Comparison of ENCODE assay signal across 11 cellular contexts in the genomic region with DNA sequence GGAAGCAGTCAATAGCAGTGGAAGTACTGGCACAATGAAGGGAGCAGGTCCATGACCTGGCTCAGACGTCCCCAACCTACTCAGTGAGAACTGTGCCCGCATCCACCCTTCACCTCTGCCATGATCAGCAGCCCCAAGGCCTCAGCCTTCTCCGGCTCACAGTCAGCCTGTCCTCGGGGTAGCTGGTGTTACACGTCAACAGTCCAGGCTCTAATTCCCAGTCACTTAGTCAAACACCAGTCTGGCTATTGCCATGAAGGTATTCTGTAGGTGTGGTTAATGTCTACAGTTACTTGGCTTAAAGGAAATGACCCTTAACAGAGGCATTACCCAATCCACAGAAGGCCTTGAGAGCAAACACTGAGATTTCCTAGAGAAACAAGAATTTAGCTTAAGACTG. TPM values are rescaled to one million over a fixed set of nuclear protein-coding genes. Genes with fewer than 3 reads are reported as not detected.
DNase-seq lines count a peak whose midpoint lies in the region; ATAC-seq and TF ChIP-seq lines count a peak whose summit lies in the region.
"Had no signal": no experiment of that assay in that cellular context is flagged by ENCODE, and none has a peak within 500 bp of the region (broad histone marks: within the 10 kb centered on the region; RNA-seq: fewer than 3 reads in every experiment).

No MANE protein-coding gene starts in this region.

- H3K27ac ChIP-seq in breast epithelium: peak overlapping the region; percentile 26 to 56
- H3K27ac ChIP-seq in left lung: peak overlapping the region; percentile 58 to 76
- peak overlapping the region; percentile 49 for H3K27ac ChIP-seq in upper lobe of right lung

- H3K4me3 ChIP-seq in breast epithelium (no peak overlapping the region), left lung (no peak overlapping the region), upper lobe of right lung (no peak overlapping the region)

- no peaks in the 10 kb centered on the region for H3K4me1 ChIP-seq in breast epithelium
- H3K4me1 ChIP-seq in left lung: peaks cover 10 to 33% of the 10 kb centered on the region in 2 donors
- peaks cover 35% of the 10 kb centered on the region for H3K4me1 ChIP-seq in upper lobe of right lung

- DNase-seq in HuH-7 (ENCODE audit: low spot score) (peak; percentile 53), breast epithelium (ENCODE audit: low spot score in 2 of 2) (no peak), left lung (no peak), upper lobe of right lung (no peak)
- DNase-seq in stimulated activated CD8-positive, alpha-beta memory T cell treated with anti-CD3 and anti-CD28 coated beads, Interleukin-4, amount 100 ng/mL, for 48 hours: no peak
- DNase-seq: activated T-cell treated with anti-CD3 and anti-CD28 coated beads for 4 hours; CD8-positive, alpha-beta T cell; NCI-H2171 treated with DMSO at 0.1 percent for 48 hours had no signal

- TF ChIP-seq POLR2A in breast epithelium (IDR thresholded peaks at IDR 0.05): no peak

- TF ChIP-seq CTCF in breast epithelium (IDR thresholded peaks at IDR 0.05): no peak
- TF ChIP-seq CTCF in left lung (IDR thresholded peaks at IDR 0.05): no peak
- TF ChIP-seq CTCF in upper lobe of right lung (IDR thresholded peaks at IDR 0.05): no peak

- intact Hi-C loops in breast epithelium (cut with DNase I; ENCODE audit: low total_unique reads): no loop called here
- intact Hi-C loops in left lung (cut with DNase I): no loop called here
- intact Hi-C loops in upper lobe of right lung (cut with DNase I): no loop called here

- H3K36me3 ChIP-seq in breast epithelium (no peaks in the 10 kb centered on the region), left lung (no peaks in the 10 kb centered on the region), upper lobe of right lung (no peaks in the 10 kb centered on the region)

- no peaks in the 10 kb centered on the region for H3K27me3 ChIP-seq in breast epithelium
- H3K27me3 ChIP-seq in left lung: no peaks in the 10 kb centered on the region
- no peaks in the 10 kb centered on the region for H3K27me3 ChIP-seq in upper lobe of right lung

- ATAC-seq in left lung (peak; percentile 98), upper lobe of right lung (peak; percentile 96), GM18511 (IDR thresholded peaks at IDR 0.05; ENCODE audit: unreplicated experiment) (no peak), HG03565 (IDR thresholded peaks at IDR 0.05; ENCODE audit: unreplicated experiment) (no peak)
- ATAC-seq: CD8-positive, alpha-beta T cell; SK-N-SH treated with all-trans-retinoic acid at 6 μM for 48 hours had no signal

- H3K9me3 ChIP-seq in breast epithelium (no peaks in the 10 kb centered on the region), left lung (no peaks in the 10 kb centered on the region), upper lobe of right lung (no peaks in the 10 kb centered on the region)

RNA-seq across cellular contexts. Expression of a gene that starts 49.1 kb away (rescaled TPM):
- total RNA-seq in breast epithelium (10 to 100 TPM; 56.8 to 71.1 (median 61.2) TPM), left lung (10 to 100 TPM; 41.1 to 58.3 TPM), upper lobe of right lung (58.6 TPM)

Comparison
In these comparisons a context has a peak if more than half of its experiments do, and no peak if none do; other contexts are left out.
1. ATAC-seq: peak in left lung (single experiment) and upper lobe of right lung (single experiment); none in GM18511 (single experiment) and HG03565 (single experiment).
2. Peak in every context shown above with its lines, with median percentiles within 50 percentile points of each other: H3K27ac ChIP-seq.